ENCODE assay signal across 7 cellular contexts in the genomic region with DNA sequence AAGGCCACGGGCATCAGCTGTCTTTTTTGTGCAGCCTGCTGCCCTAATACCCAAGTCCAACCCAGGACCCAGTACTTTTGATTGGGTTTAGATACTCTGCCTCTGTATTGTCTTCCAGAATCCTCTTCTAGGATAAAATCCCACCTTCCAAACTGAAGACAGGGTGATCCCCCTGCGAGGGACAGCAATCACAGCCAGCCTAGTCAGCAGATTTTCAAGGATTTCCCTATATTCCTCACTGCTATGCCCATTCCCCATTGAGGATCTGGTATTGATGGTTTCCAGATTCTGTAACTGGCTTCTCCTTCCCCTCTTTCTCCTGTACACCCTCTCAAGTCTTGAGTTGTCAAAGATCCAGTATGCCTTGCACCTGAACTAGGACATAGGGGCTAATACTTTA.
"Had no signal": no experiment of that assay in that cellular context is flagged by ENCODE, and none has a peak within 500 bp of the region (broad histone marks: within the 10 kb centered on the region; RNA-seq: fewer than 3 reads in every experiment).

No MANE protein-coding gene starts in this region.

- H3K27ac ChIP-seq: HL-60, KMS-11 had no signal

- ATAC-seq: K562 had no signal

- H3K4me3 ChIP-seq: K562 had no signal

- FAIRE-seq: HTR-8/SVneo, K562 had no signal

- DNase-seq: IMR-90, KBM-7, KG1 had no signal

- H3K4me2 ChIP-seq: KMS-11 had no signal

- H3K9ac ChIP-seq: KMS-11 had no signal
